ENCODE assay signal across 9 cellular contexts in genomic region chr12:63068857-63069442, GRCh38.
DNase-seq lines count a peak whose midpoint lies in the region; ATAC-seq, FAIRE-seq and TF ChIP-seq lines count a peak whose summit lies in the region.
"Had no signal": no experiment of that assay in that cellular context is flagged by ENCODE, and none has a peak within 500 bp of the region (broad histone marks: within the 10 kb centered on the region; RNA-seq: fewer than 3 reads in every experiment).

No MANE protein-coding gene starts in this region.

- no TSS peak for BruUV-seq in A673 (replicated peaks; lab: Mats Ljungman, UMichigan)

- no peaks in the 10 kb centered on the region for H3K9me1 ChIP-seq in keratinocyte (ENCODE audit: control insufficient read depth, extremely low read depth, insufficient read depth, low read length)

- H3K4me3 ChIP-seq in A673 (ENCODE audit: low read depth, low read length, poor library complexity, severe bottlenecking): no peak overlapping the region
- H3K4me3 ChIP-seq in WI38 (ENCODE audit: low read depth, low read length): no peak overlapping the region
- no peak overlapping the region for H3K4me3 ChIP-seq in keratinocyte (ENCODE audit: control insufficient read depth in 2 of 3, extremely low read depth in 1 of 3, insufficient read depth in 2 of 3, low read depth in 1 of 3, low read length in 3 of 3)
- H3K4me3 ChIP-seq in right atrium auricular region: no peak overlapping the region

- ATAC-seq in T-helper 17 cell (no peak), HG02588 (IDR thresholded peaks at IDR 0.05; ENCODE audit: unreplicated experiment) (no peak)

- no peaks in the 10 kb centered on the region for H3K36me3 Mint-ChIP-seq in T-helper 17 cell (ENCODE audit: low read depth)

- no peaks in the 10 kb centered on the region for H4K20me1 ChIP-seq in keratinocyte (ENCODE audit: control insufficient read depth, extremely low read depth, insufficient read depth, low read length)

- H3K4me3 Mint-ChIP-seq in T-helper 17 cell: no peak overlapping the region

- H2AFZ ChIP-seq in keratinocyte (ENCODE audit: control insufficient read depth, low read length): no peak overlapping the region

- FAIRE-seq in GM18507 (lab: Jason Lieb, UNC) (peak; percentile 59), keratinocyte (lab: Jason Lieb, UNC) (no peak)
- FAIRE-seq: colon had no signal

- CTCF ChIA-PET in A673 (lab: Charles Lee): interaction anchor here (0.5 to 1.3 kb wide), 5 partner anchors 206 to 631 kb away, joined by 3 to 5 read pairs (median 4); no protein-coding TSS in a partner anchor

- no peak overlapping the region for H3K9ac ChIP-seq in keratinocyte (ENCODE audit: control insufficient read depth, extremely low read depth, insufficient read depth, low read length)

- H3K27ac Mint-ChIP-seq in T-helper 17 cell: no peak overlapping the region

- H3K4me1 Mint-ChIP-seq in T-helper 17 cell: no peaks in the 10 kb centered on the region

- H3K27me3 ChIP-seq in A673 (replicated peaks; ENCODE audit: insufficient read depth, low read depth, low read length, poor library complexity): no peaks in the 10 kb centered on the region
- H3K27me3 ChIP-seq in keratinocyte (ENCODE audit: control insufficient read depth, extremely low read depth, insufficient read depth, low read length): no peaks in the 10 kb centered on the region
- H3K27me3 ChIP-seq in right atrium auricular region: no peaks in the 10 kb centered on the region

- peak; percentile 70 for TF ChIP-seq CTCF in A673 (conservative IDR thresholded peaks at IDR 0.05; ENCODE audit: low read depth, low read length)
- peak; percentile 21; the same call in 1 of the 2 replicates for TF ChIP-seq CTCF in WI38 (IDR thresholded peaks at IDR 0.05; ENCODE audit: low read depth, low read length)
- TF ChIP-seq CTCF in keratinocyte (optimal IDR thresholded peaks at IDR 0.05 in 1 of 3, IDR thresholded peaks at IDR 0.05 in 1 of 3, conservative IDR thresholded peaks at IDR 0.05 in 1 of 3; ENCODE audit: extremely low read depth in 1 of 3, insufficient read depth in 2 of 3, low read length in 3 of 3): peak in 2 of 3 experiments; percentile 34 to 52
- TF ChIP-seq CTCF in right atrium auricular region (IDR thresholded peaks at IDR 0.05): peak in 1 of 2 donors; percentile 63

- H3K9me3 ChIP-seq in A673 (ENCODE audit: low read depth, low read length, poor library complexity, severe bottlenecking): no peaks in the 10 kb centered on the region
- no peaks in the 10 kb centered on the region for H3K9me3 ChIP-seq in keratinocyte (ENCODE audit: control insufficient read depth, low read depth, low read length)
- no peaks in the 10 kb centered on the region for H3K9me3 ChIP-seq in T-helper 17 cell (ENCODE audit: control insufficient read depth, low read length, poor library complexity, severe bottlenecking)
- no peaks in the 10 kb centered on the region for H3K9me3 ChIP-seq in right atrium auricular region

- H3K4me2 ChIP-seq in keratinocyte (ENCODE audit: control insufficient read depth, extremely low read depth, insufficient read depth, low read depth, low read length): no peak overlapping the region

- H3K36me3 ChIP-seq in A673 (ENCODE audit: insufficient read depth, low read length, poor library complexity, severe bottlenecking) (no peaks in the 10 kb centered on the region), keratinocyte (ENCODE audit: control insufficient read depth in 2 of 2, extremely low read depth in 1 of 2, insufficient read depth in 2 of 2, low read length in 2 of 2) (no peaks in the 10 kb centered on the region), right atrium auricular region (no peaks in the 10 kb centered on the region)

- H3K27me3 Mint-ChIP-seq in T-helper 17 cell: peaks cover 24% of the 10 kb centered on the region

- DNase-seq in A673 (ENCODE audit: low spot score) (peak; percentile 73), GM18507 (ENCODE audit: extremely low spot score, insufficient read length, low read depth) (no peak), NCI-H1417 treated with DMSO at 0.1 percent for 48 hours (lab: John Stamatoyannopoulos, UW) (peak; percentile 22), keratinocyte (ENCODE audit: low read depth, low spot score) (no peak), T-helper 17 cell (no peak), right atrium auricular region (ENCODE audit: low spot score) (no peak)

- dilution Hi-C loops in keratinocyte (cut with MboI; ENCODE audit: extremely low pct_ligation_motif_present, low sequenced_read_pairs): no loop called here

- H3K4me1 ChIP-seq in A673 (ENCODE audit: insufficient read depth, low read length, poor library complexity, severe bottlenecking) (peaks cover 12% of the 10 kb centered on the region), keratinocyte (ENCODE audit: control insufficient read depth, extremely low read depth, insufficient read depth, low read length) (no peaks in the 10 kb centered on the region), right atrium auricular region (peaks cover 0 to 5% of the 10 kb centered on the region in 2 donors)

- H3K79me2 ChIP-seq in keratinocyte (ENCODE audit: control insufficient read depth, insufficient read depth, low read length): no peaks in the 10 kb centered on the region

- H3K27ac ChIP-seq in A673 (ENCODE audit: low read depth, low read length, poor library complexity, severe bottlenecking): no peak overlapping the region
- H3K27ac ChIP-seq in keratinocyte (ENCODE audit: control insufficient read depth, insufficient read depth, low read length): no peak overlapping the region
- H3K27ac ChIP-seq in right atrium auricular region: no peak overlapping the region

- POLR2A ChIA-PET in A673 (lab: Charles Lee; ENCODE audit: low non-redundant PET): no interaction called here

- intact Hi-C loops in A673 (cut with micrococcal nuclease; ENCODE audit: unreplicated experiment): loop anchor here (5.0 kb wide), 1 partner anchor 252 kb away; no protein-coding TSS in a partner anchor

Comparison
In these comparisons a context has a peak if more than half of its experiments do, and no peak if none do; other contexts are left out.
1. DNase-seq: peak in A673 (single experiment) and NCI-H1417 treated with DMSO at 0.1 percent for 48 hours (single experiment); none in GM18507 (single experiment), keratinocyte (single experiment), T-helper 17 cell (0 of 3) and right atrium auricular region (single experiment).